In genomic region chr2:43676322-43677050, GRCh38 we compare ENCODE assay signal across 8 cellular contexts. TPM values are rescaled to one million over a fixed set of nuclear protein-coding genes. Genes with fewer than 3 reads are reported as not detected.
A peak's percentile ranks its signal among the peaks of the same experiment; 100 is the strongest.
DNase-seq lines count a peak whose midpoint lies in the region; ATAC-seq, FAIRE-seq and TF ChIP-seq lines count a peak whose summit lies in the region.

Gene C1GALT1C1L (minus strand): TSS chr2:43676429. CDS start chr2:43676322, 107 bp downstream.

- intact Hi-C loops in ovary (cut with DNase I), result no loop called here

- H3K4me1 ChIP-seq in foreskin keratinocyte, result no peaks in the 10 kb centered on the region
- H3K4me1 ChIP-seq in ovary (ENCODE audit: insufficient read depth), result no peaks in the 10 kb centered on the region

- peak; percentile 84 for FAIRE-seq in urothelium cell line (lab: Jason Lieb, UNC)

- no peak for TF ChIP-seq CTCF in foreskin keratinocyte (conservative IDR thresholded peaks at IDR 0.05)
- no peak for TF ChIP-seq CTCF in ovary (IDR thresholded peaks at IDR 0.05)

- TF ChIP-seq POLR2A in ovary (IDR thresholded peaks at IDR 0.05), result no peak

- WGBS in ovary, 3 donors, result 30 to 36% (median 31%) methylated on average over 27 of the region's 27 CpGs

- no peaks in the 10 kb centered on the region for H3K36me3 ChIP-seq in ovary

- H3K4me3 ChIP-seq in ovary, result peak within 1 kb of the TSS; percentile 57

- ATAC-seq in foreskin keratinocyte (peak; percentile 90), HG03045 (IDR thresholded peaks at IDR 0.05; ENCODE audit: unreplicated experiment) (no peak)

- H3K27me3 ChIP-seq in foreskin keratinocyte, result peaks cover 3% of the 10 kb centered on the region
- no peaks in the 10 kb centered on the region for H3K27me3 ChIP-seq in ovary

- TF ChIP-seq EP300 in ovary (IDR thresholded peaks at IDR 0.05), result no peak

- H3K27ac ChIP-seq in foreskin keratinocyte (no peak within 1 kb of the TSS), ovary (no peak within 1 kb of the TSS)

- no peaks in the 10 kb centered on the region for H3K9me3 ChIP-seq in ovary

- DNase-seq in D341Med (ENCODE audit: low spot score) (peak; percentile 77), NCI-H2029 treated with DMSO at 0.1 percent for 48 hours (lab: John Stamatoyannopoulos, UW) (peak; percentile 9), activated T-cell treated with anti-CD3 and anti-CD28 coated beads for 48 hours (ENCODE audit: low read depth) (peak; percentile 46), foreskin keratinocyte (peak in 1 of 2 donors; percentile 21), ovary (peak; percentile 65 to 75 (median 67)), urothelium cell line (ENCODE audit: low spot score) (peak; percentile 89), epidermal melanocyte (ENCODE audit: insufficient read length, low spot score) (no peak)

RNA-seq across cellular contexts. Expression of gene C1GALT1C1L, which starts in this region (rescaled TPM):
- total RNA-seq in foreskin keratinocyte (0.11 TPM in 1 of 2 replicates, not detected in the other), ovary (1 to 10 TPM in 3 of 7 donors, under 1 TPM in 2, not detected in 2; 0.64 to 1.6 (median 1.2) TPM)
- polyA plus RNA-seq in foreskin keratinocyte (0.27 TPM in 1 of 2 replicates, not detected in the other), ovary (1 to 10 TPM; 1.2 to 1.3 TPM)

Comparison
In these comparisons a context has a peak if more than half of its experiments do, and no peak if none do; other contexts are left out.
1. Peak in ATAC-seq in foreskin keratinocyte; RNA of the gene not detected or under 1 TPM.